8 cellular contexts compared by ENCODE assay signal in genomic region chr10:118543714-118544400, GRCh38. TPM values are rescaled to one million over a fixed set of nuclear protein-coding genes. Genes with fewer than 3 reads are reported as not detected.
DNase-seq lines count a peak whose midpoint lies in the region; ATAC-seq and TF ChIP-seq lines count a peak whose summit lies in the region.

No MANE protein-coding gene starts in this region.

- H3K4me3 ChIP-seq in AG04450 (ENCODE audit: low read depth, low read length) (no peak overlapping the region), OCI-LY1 (ENCODE audit: low read depth, low read length, poor library complexity, severe bottlenecking) (no peak overlapping the region), right atrium auricular region (no peak overlapping the region)

- no peaks in the 10 kb centered on the region for H3K9me3 ChIP-seq in AG04450 (ENCODE audit: control insufficient read depth, insufficient read depth, low read length)
- H3K9me3 ChIP-seq in OCI-LY1 (ENCODE audit: low read length) = no peaks in the 10 kb centered on the region
- no peaks in the 10 kb centered on the region for H3K9me3 ChIP-seq in right atrium auricular region

- POLR2A ChIA-PET in AG04450 (lab: Yijun Ruan, JAX) = no interaction called here

- H3K9me2 ChIP-seq in OCI-LY1 (ENCODE audit: low read depth, low read length) = no peaks in the 10 kb centered on the region

- H3K4me2 ChIP-seq in OCI-LY1 (ENCODE audit: low read length) = no peak overlapping the region

- no peak overlapping the region for H3K27ac ChIP-seq in AG04450 (ENCODE audit: low read depth, low read length)
- H3K27ac ChIP-seq in OCI-LY1 (ENCODE audit: low read depth, low read length, poor library complexity, severe bottlenecking) = no peak overlapping the region
- no peak overlapping the region for H3K27ac ChIP-seq in right atrium auricular region

- peak; percentile 27 for TF ChIP-seq CTCF in AG04450 (IDR thresholded peaks at IDR 0.05; ENCODE audit: low read depth, low read length)
- peak; percentile 60 for TF ChIP-seq CTCF in OCI-LY1 (IDR thresholded peaks at IDR 0.05; ENCODE audit: low read length)
- TF ChIP-seq CTCF in right atrium auricular region (IDR thresholded peaks at IDR 0.05) = peak in 1 of 2 donors; percentile 60

- CTCF ChIA-PET in AG04450 (lab: Charles Lee) = no interaction called here

- DNase-seq in AG04450 (ENCODE audit: low read depth, low spot score) (no peak), right atrium auricular region (ENCODE audit: low spot score) (peak; percentile 57), putamen (ENCODE audit: low spot score) (no peak)
- DNase-seq in activated naive CD4-positive, alpha-beta T cell (lab: John Stamatoyannopoulos, UW) = peak in 3 of 4 experiments; percentile 12 to 31 (median 13)
- peak; percentile 18 to 22 for DNase-seq in stimulated activated CD4-positive, alpha-beta T cell treated with anti-CD3 and anti-CD28 coated beads, Interleukin-1b, Interleukin-23, amount 100 ng/mL, for 4 hours (ENCODE audit: low read depth in 2 of 2)

- no peaks in the 10 kb centered on the region for H3F3A ChIP-seq in OCI-LY1 (ENCODE audit: insufficient read depth, low read length)

- ATAC-seq in GM18498 (IDR thresholded peaks at IDR 0.05; ENCODE audit: unreplicated experiment) = peak; percentile 81
- peak; percentile 88 for ATAC-seq in HG03354 (IDR thresholded peaks at IDR 0.05; ENCODE audit: poor library complexity, severe bottlenecking, unreplicated experiment)

- no peak overlapping the region for H2AFZ ChIP-seq in OCI-LY1 (ENCODE audit: low read length)

- H3K27me3 ChIP-seq in AG04450 (ENCODE audit: control insufficient read depth, insufficient read depth, low read length) (no peaks in the 10 kb centered on the region), OCI-LY1 (ENCODE audit: insufficient read depth, low read length) (no peaks in the 10 kb centered on the region), right atrium auricular region (no peaks in the 10 kb centered on the region)

- no peaks in the 10 kb centered on the region for H3K79me2 ChIP-seq in OCI-LY1 (ENCODE audit: insufficient read depth, low read length)

- H3K36me3 ChIP-seq in OCI-LY1 (ENCODE audit: insufficient read depth, low read length) (no peaks in the 10 kb centered on the region), right atrium auricular region (no peaks in the 10 kb centered on the region)

- no peaks in the 10 kb centered on the region for H4K20me1 ChIP-seq in OCI-LY1 (ENCODE audit: insufficient read depth, low read length)

- H3K4me1 ChIP-seq in OCI-LY1 (ENCODE audit: insufficient read depth, low read length, severe bottlenecking) = no peaks in the 10 kb centered on the region
- H3K4me1 ChIP-seq in right atrium auricular region = no peaks in the 10 kb centered on the region

- no peak overlapping the region for H3K9ac ChIP-seq in OCI-LY1 (ENCODE audit: low read length)

RNA-seq across cellular contexts. Expression of gene PRLHR, which starts 51.6 kb away (rescaled TPM):
- not detected in 2 replicates for polyA plus RNA-seq in AG04450 (2011; rRNA removed)
- polyA minus RNA-seq in AG04450 (2011; rRNA and poly(A)+ RNA removed) = not detected in 2 replicates
- not detected for total RNA-seq in right atrium auricular region

Comparison
In these comparisons a context has a peak if more than half of its experiments do, and no peak if none do; other contexts are left out.
1. DNase-seq: peak in activated naive CD4-positive, alpha-beta T cell (3 of 4), right atrium auricular region (single experiment) and stimulated activated CD4-positive, alpha-beta T cell treated with anti-CD3 and anti-CD28 coated beads, Interleukin-1b, Interleukin-23, amount 100 ng/mL, for 4 hours (2 of 2); none in AG04450 (single experiment) and putamen (single experiment).